In the genomic region with DNA sequence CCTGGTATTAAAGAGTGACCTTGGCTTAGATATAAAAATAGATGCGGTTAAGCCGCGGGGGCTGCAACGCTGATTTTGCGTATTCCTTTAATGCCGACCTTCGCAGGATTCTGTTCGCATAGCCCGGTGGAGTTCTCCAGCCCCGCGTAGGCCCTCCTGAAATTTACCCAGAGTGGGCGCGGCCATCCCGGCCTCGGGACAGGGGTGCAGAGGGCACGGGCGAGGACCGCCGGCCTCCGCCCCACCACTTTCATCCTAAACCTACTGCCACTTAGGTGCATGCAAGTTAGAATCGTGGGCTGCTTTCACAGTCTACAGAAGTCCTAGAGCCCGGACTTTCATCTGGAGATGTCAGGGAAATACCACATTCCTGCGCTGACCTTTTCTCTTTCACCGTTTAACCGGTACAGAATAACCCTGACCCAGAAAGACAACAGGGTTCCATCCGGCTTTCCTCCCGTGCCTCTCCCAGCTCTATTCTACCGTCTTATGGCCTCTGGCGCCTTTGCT, we compare ENCODE assay signal across 8 cellular contexts.
DNase-seq lines count a peak whose midpoint lies in the region; ATAC-seq lines count a peak whose summit lies in the region.

No MANE protein-coding gene starts in this region.

- H3K27me3 ChIP-seq in duodenal mucosa (ENCODE audit: control insufficient read depth in 1 of 2, insufficient read depth in 2 of 2, low read length in 2 of 2) = peaks cover 21 to 25% of the 10 kb centered on the region in 2 donors
- H3K27me3 ChIP-seq in mucosa of stomach (ENCODE audit: control insufficient read depth, insufficient read depth, low read length) = peaks cover 14% of the 10 kb centered on the region

- H3K9ac ChIP-seq in duodenal mucosa (ENCODE audit: low read depth in 1 of 2, low read length in 2 of 2) (no peak overlapping the region), mucosa of stomach (ENCODE audit: low read length) (peak overlapping the region; percentile 70)

- H3K9me3 ChIP-seq in duodenal mucosa (ENCODE audit: control insufficient read depth in 1 of 2, low read length in 2 of 2) (no peaks in the 10 kb centered on the region), mucosa of stomach (ENCODE audit: control insufficient read depth, low read length) (no peaks in the 10 kb centered on the region)

- H3K4me1 ChIP-seq in duodenal mucosa (ENCODE audit: control insufficient read depth in 1 of 2, insufficient read depth in 2 of 2, low read length in 2 of 2) (peaks cover 4 to 7% of the 10 kb centered on the region in 2 donors), mucosa of stomach (ENCODE audit: control insufficient read depth, insufficient read depth, low read length) (peaks cover 4% of the 10 kb centered on the region)

- peak overlapping the region; percentile 68 to 69 for H3K4me3 ChIP-seq in duodenal mucosa (ENCODE audit: low read depth in 1 of 2, low read length in 2 of 2)
- H3K4me3 ChIP-seq in mucosa of stomach (ENCODE audit: low read length) = no peak overlapping the region

- H3K27ac ChIP-seq in duodenal mucosa (ENCODE audit: low read depth, low read length) = no peak overlapping the region

- ATAC-seq in GM18907 (IDR thresholded peaks at IDR 0.05; ENCODE audit: unreplicated experiment) (peak; percentile 25), HG02885 (IDR thresholded peaks at IDR 0.05; ENCODE audit: poor library complexity, unreplicated experiment) (no peak)

- DNase-seq in LoVo (ENCODE audit: low spot score) = peak; percentile 25
- no peak for DNase-seq in NCI-H2227 treated with DMSO at 0.1 percent for 48 hours (lab: John Stamatoyannopoulos, UW)
- DNase-seq in activated CD8-positive, alpha-beta memory T cell treated with anti-CD3 and anti-CD28 coated beads, Interleukin-2, amount 50 U/mL, for 4 hours = no peak
- no peak for DNase-seq in central memory CD4-positive, alpha-beta T cell

- H3K36me3 ChIP-seq in duodenal mucosa (ENCODE audit: control insufficient read depth in 1 of 2, insufficient read depth in 2 of 2, low read length in 2 of 2) (no peaks in the 10 kb centered on the region), mucosa of stomach (ENCODE audit: control insufficient read depth, insufficient read depth, low read length) (no peaks in the 10 kb centered on the region)
